Comparison of ENCODE assay signal across 25 cellular contexts in genomic region chr6:69785697-69786096, GRCh38. TPM values are rescaled to one million over a fixed set of nuclear protein-coding genes. Genes with fewer than 3 reads are reported as not detected.
DNase-seq lines count a peak whose midpoint lies in the region; ATAC-seq, FAIRE-seq and TF ChIP-seq lines count a peak whose summit lies in the region.
"Had no signal": no experiment of that assay in that cellular context is flagged by ENCODE, and none has a peak within 500 bp of the region (broad histone marks: within the 10 kb centered on the region; RNA-seq: fewer than 3 reads in every experiment).

No MANE protein-coding gene starts in this region.

- CTCF ChIA-PET in activated CD8-positive, alpha-beta T cell treated with anti-CD3 and anti-CD28 coated beads for 36 hours (lab: Charles Lee), result interaction anchor here (0.7 to 1.1 kb wide), 3 partner anchors 11 to 15 kb away, joined by 3 to 8 read pairs (median 4); partner anchors contain the start of gene LMBRD1
- CTCF ChIA-PET in CD8-positive, alpha-beta memory T cell (lab: Charles Lee), result interaction anchor here (1.1 to 1.7 kb wide), 2 partner anchors 11 to 12 kb away, joined by 5 to 7 read pairs; partner anchors contain the start of gene LMBRD1

- no peak overlapping the region for H3K4me2 ChIP-seq in MM.1S (ENCODE audit: low read depth, low read length)
- H3K4me2 ChIP-seq: A549, KMS-11 had no signal

- H3F3A ChIP-seq in MM.1S (ENCODE audit: insufficient read depth, low read length), result 0 out of 2 replicates have a peak, but pooled peaks cover 3% of the 10 kb centered on the region

- H3K4me1 ChIP-seq in esophagus muscularis mucosa, result peaks cover 12 to 68% (median 65%) of the 10 kb centered on the region in 4 donors
- H3K4me1 ChIP-seq in MM.1S (ENCODE audit: low read length), result peaks cover 8% of the 10 kb centered on the region
- H3K4me1 ChIP-seq in CD8-positive, alpha-beta memory T cell (ENCODE audit: insufficient read depth, low read length), result peaks cover 20% of the 10 kb centered on the region

- no peaks in the 10 kb centered on the region for H4K20me1 ChIP-seq in MM.1S (ENCODE audit: insufficient read depth, low read length)

- no peak for DNase-seq in GM18507 (ENCODE audit: extremely low spot score, insufficient read length, low read depth)
- peak; percentile 48 for DNase-seq in OCI-M1 (lab: John Stamatoyannopoulos, UW)
- DNase-seq in esophagus muscularis mucosa (ENCODE audit: extremely low spot score), result no peak
- DNase-seq in nephron progenitor cell, result no peak
- DNase-seq in activated CD8-positive, alpha-beta T cell treated with anti-CD3 and anti-CD28 coated beads for 36 hours, result no peak
- no peak for DNase-seq in SW 1271 (lab: John Stamatoyannopoulos, UW)
- DNase-seq in MM.1S, result no peak
- DNase-seq in CD8-positive, alpha-beta memory T cell, result no peak
- DNase-seq: Calu3, DMS79 treated with DMSO at 0.1 percent for 48 hours, GM23248, H7, NCI-H1048, NCI-H1417, NCI-H1694, NCI-H2029 treated with DMSO at 0.1 percent for 48 hours, NCI-H2227 treated with DMSO at 0.1 percent for 48 hours, NCI-H526 treated with DMSO at 0.1 percent for 48 hours, Peyer's patch, SHP77 treated with DMSO at 0.1 percent for 48 hours had no signal

- intact Hi-C loops in esophagus muscularis mucosa (cut with DNase I), result no loop called here
- intact Hi-C loops in activated CD8-positive, alpha-beta T cell treated with anti-CD3 and anti-CD28 coated beads for 36 hours (cut with micrococcal nuclease), result no loop called here

- peak overlapping the region; percentile 41 for H3K27ac Mint-ChIP-seq in nephron progenitor cell
- H3K27ac Mint-ChIP-seq in activated CD8-positive, alpha-beta T cell treated with anti-CD3 and anti-CD28 coated beads for 36 hours, result no peak overlapping the region
- H3K27ac Mint-ChIP-seq in CD8-positive, alpha-beta memory T cell, result peak overlapping the region in 3 of 8 donors; percentile 3 to 23 (median 10)

- H3K27me3 Mint-ChIP-seq in nephron progenitor cell (ENCODE audit: low read depth, poor library complexity), result no peaks in the 10 kb centered on the region
- no peaks in the 10 kb centered on the region for H3K27me3 Mint-ChIP-seq in activated CD8-positive, alpha-beta T cell treated with anti-CD3 and anti-CD28 coated beads for 36 hours
- H3K27me3 Mint-ChIP-seq in CD8-positive, alpha-beta memory T cell, result no peaks in the 10 kb centered on the region

- H3K36me3 Mint-ChIP-seq in nephron progenitor cell (ENCODE audit: low read depth), result peaks cover 7% of the 10 kb centered on the region
- H3K36me3 Mint-ChIP-seq in activated CD8-positive, alpha-beta T cell treated with anti-CD3 and anti-CD28 coated beads for 36 hours (ENCODE audit: low read depth), result peaks cover 13% of the 10 kb centered on the region
- peaks cover 0 to 48% (median 9%) of the 10 kb centered on the region in 3 donors for H3K36me3 Mint-ChIP-seq in CD8-positive, alpha-beta memory T cell

- no peaks in the 10 kb centered on the region for H3K9me3 ChIP-seq in esophagus muscularis mucosa
- H3K9me3 ChIP-seq in MM.1S (replicated peaks; ENCODE audit: insufficient read depth, low read length), result no peaks in the 10 kb centered on the region
- H3K9me3 ChIP-seq in CD8-positive, alpha-beta memory T cell (ENCODE audit: low read length), result no peaks in the 10 kb centered on the region
- H3K9me3 ChIP-seq: A549, Peyer's patch had no signal

- TF ChIP-seq CTCF in esophagus muscularis mucosa (IDR thresholded peaks at IDR 0.05), result no peak
- no peak for TF ChIP-seq CTCF in nephron progenitor cell (IDR thresholded peaks at IDR 0.05)
- TF ChIP-seq CTCF in activated CD8-positive, alpha-beta T cell treated with anti-CD3 and anti-CD28 coated beads for 36 hours (IDR thresholded peaks at IDR 0.05), result no peak
- no peak for TF ChIP-seq CTCF in MM.1S (IDR thresholded peaks at IDR 0.05; ENCODE audit: low read length)

- H3K79me2 ChIP-seq in MM.1S (ENCODE audit: low read length), result peaks cover 31% of the 10 kb centered on the region

- no peaks in the 10 kb centered on the region for H3K4me1 Mint-ChIP-seq in nephron progenitor cell
- H3K4me1 Mint-ChIP-seq in activated CD8-positive, alpha-beta T cell treated with anti-CD3 and anti-CD28 coated beads for 36 hours (ENCODE audit: low read depth), result peaks cover 40% of the 10 kb centered on the region
- H3K4me1 Mint-ChIP-seq in CD8-positive, alpha-beta memory T cell, result peaks cover 48 to 84% (median 72%) of the 10 kb centered on the region in 3 donors

- ATAC-seq in activated CD8-positive, alpha-beta T cell treated with anti-CD3 and anti-CD28 coated beads for 36 hours, result no peak
- ATAC-seq: A549 had no signal

- H3K27me3 ChIP-seq in esophagus muscularis mucosa (no peaks in the 10 kb centered on the region), MM.1S (replicated peaks; ENCODE audit: insufficient read depth, low read length) (no peaks in the 10 kb centered on the region)
- no peaks in the 10 kb centered on the region for H3K27me3 ChIP-seq in CD8-positive, alpha-beta memory T cell (ENCODE audit: insufficient read depth, low read length, poor library complexity, severe bottlenecking)
- H3K27me3 ChIP-seq: Peyer's patch had no signal

- no peak overlapping the region for H3K4me3 Mint-ChIP-seq in nephron progenitor cell
- no peak overlapping the region for H3K4me3 Mint-ChIP-seq in activated CD8-positive, alpha-beta T cell treated with anti-CD3 and anti-CD28 coated beads for 36 hours
- H3K4me3 Mint-ChIP-seq in CD8-positive, alpha-beta memory T cell, result no peak overlapping the region

- H3K9me3 Mint-ChIP-seq in nephron progenitor cell, result no peaks in the 10 kb centered on the region
- no peaks in the 10 kb centered on the region for H3K9me3 Mint-ChIP-seq in activated CD8-positive, alpha-beta T cell treated with anti-CD3 and anti-CD28 coated beads for 36 hours
- H3K9me3 Mint-ChIP-seq in CD8-positive, alpha-beta memory T cell, result no peaks in the 10 kb centered on the region

- no peak overlapping the region for H2AFZ ChIP-seq in MM.1S (ENCODE audit: low read length)
- H2AFZ ChIP-seq: GM23248 had no signal

- H3K27ac ChIP-seq in esophagus muscularis mucosa (replicated peaks in 1 of 4) (peak overlapping the region in 3 of 4 donors; percentile 63 to 75 (median 67)), MM.1S (ENCODE audit: low read length) (no peak overlapping the region)
- no peak overlapping the region for H3K27ac ChIP-seq in CD8-positive, alpha-beta memory T cell (ENCODE audit: low read depth, low read length)
- H3K27ac ChIP-seq: A549, C4-2B, GM23248, KMS-11, Peyer's patch had no signal

- no peak overlapping the region for H3K9ac ChIP-seq in MM.1S (ENCODE audit: low read length)
- H3K9ac ChIP-seq: GM23248, KMS-11 had no signal

- H3K36me3 ChIP-seq in esophagus muscularis mucosa, result peaks cover 0 to 13% (median 5%) of the 10 kb centered on the region in 4 donors
- H3K36me3 ChIP-seq in MM.1S (replicated peaks; ENCODE audit: insufficient read depth, low read length), result no peaks in the 10 kb centered on the region; the same call in 1 of the 2 replicates
- peaks cover 7% of the 10 kb centered on the region for H3K36me3 ChIP-seq in CD8-positive, alpha-beta memory T cell (ENCODE audit: insufficient read depth, low read length)

- TF ChIP-seq POLR2A in esophagus muscularis mucosa (IDR thresholded peaks at IDR 0.05; ENCODE audit: low read depth), result no peak

- TF ChIP-seq EP300 in esophagus muscularis mucosa (IDR thresholded peaks at IDR 0.05), result no peak

- peak; percentile 24 for FAIRE-seq in GM18507 (lab: Jason Lieb, UNC)
- FAIRE-seq: A549, GM12892, HTR-8/SVneo had no signal

- POLR2A ChIA-PET in activated CD8-positive, alpha-beta T cell treated with anti-CD3 and anti-CD28 coated beads for 36 hours (lab: Charles Lee), result interaction anchor here (1.2 kb wide), 1 partner anchor 9 kb away, joined by 3 read pairs; no protein-coding TSS in a partner anchor
- POLR2A ChIA-PET in CD8-positive, alpha-beta memory T cell (lab: Charles Lee), result no interaction called here

- H3K4me3 ChIP-seq in esophagus muscularis mucosa, result no peak overlapping the region
- H3K4me3 ChIP-seq in MM.1S (ENCODE audit: low read length), result no peak overlapping the region
- no peak overlapping the region for H3K4me3 ChIP-seq in CD8-positive, alpha-beta memory T cell (ENCODE audit: low read length)
- H3K4me3 ChIP-seq: A549, GM23248, Peyer's patch had no signal

- H3K9me2 ChIP-seq in MM.1S (replicated peaks; ENCODE audit: insufficient read depth, low read length), result no peaks in the 10 kb centered on the region

RNA-seq across cellular contexts. Expression of gene LMBRD1, which starts 11.1 kb away (rescaled TPM):
- 10 to 100 TPM; 36.9 to 52.9 (median 49.5) TPM for total RNA-seq in esophagus muscularis mucosa
- total RNA-seq in activated CD8-positive, alpha-beta T cell treated with anti-CD3 and anti-CD28 coated beads for 36 hours, result 10 to 100 TPM; 14.6 to 15.9 TPM
- total RNA-seq in CD8-positive, alpha-beta memory T cell, result 10 to 100 TPM; 16.2 to 17.3 TPM
- 45.5 TPM for polyA plus RNA-seq in CD8-positive, alpha-beta memory T cell

Comparison
In these comparisons a context has a peak if more than half of its experiments do, and no peak if none do; other contexts are left out.
1. H3K27ac ChIP-seq: peak in esophagus muscularis mucosa (3 of 4); none in MM.1S (single experiment) and CD8-positive, alpha-beta memory T cell (single experiment).